Comparison of ENCODE assay signal across 8 cellular contexts in genomic region chr2:38603402-38604265, GRCh38. TPM values are rescaled to one million over a fixed set of nuclear protein-coding genes. Genes with fewer than 3 reads are reported as not detected.
DNase-seq lines count a peak whose midpoint lies in the region; ATAC-seq and TF ChIP-seq lines count a peak whose summit lies in the region.

No MANE protein-coding gene starts in this region.

- H3K4me1 Mint-ChIP-seq in chondrocyte (ENCODE audit: low read depth), result peaks cover 35% of the 10 kb centered on the region

- no peaks in the 10 kb centered on the region for H3K27me3 Mint-ChIP-seq in chondrocyte (ENCODE audit: low read depth)

- peak overlapping the region; percentile 88 for H3K4me3 Mint-ChIP-seq in chondrocyte (ENCODE audit: unreplicated experiment)

- peak overlapping the region; percentile 93 for H3K27ac Mint-ChIP-seq in chondrocyte (ENCODE audit: unreplicated experiment)

- ATAC-seq in GM18498 (IDR thresholded peaks at IDR 0.05; ENCODE audit: unreplicated experiment), result peak; percentile 58
- peak; percentile 51 for ATAC-seq in HG03175 (IDR thresholded peaks at IDR 0.05; ENCODE audit: unreplicated experiment)
- no peak for ATAC-seq in HG03139 (IDR thresholded peaks at IDR 0.05; ENCODE audit: unreplicated experiment)

- H3K9me3 Mint-ChIP-seq in chondrocyte (ENCODE audit: low read depth), result no peaks in the 10 kb centered on the region

- peak; percentile 97 for TF ChIP-seq CTCF in chondrocyte (IDR thresholded peaks at IDR 0.05)

- H3K36me3 Mint-ChIP-seq in chondrocyte (ENCODE audit: low read depth), result no peaks in the 10 kb centered on the region

- peak; percentile 58 to 89 for DNase-seq in NCI-H446 (lab: John Stamatoyannopoulos, UW)
- peak; percentile 83 for DNase-seq in activated CD4-positive, CD25-positive, alpha-beta regulatory T cell treated with anti-CD3 and anti-CD28 coated beads, Interleukin-2, amount 50 U/mL, for 72 hours
- DNase-seq in chondrocyte (ENCODE audit: low spot score), result no peak
- peak; percentile 81 for DNase-seq in kidney tubule cell (ENCODE audit: low spot score)
- peak; percentile 53 to 74 (median 64) for DNase-seq in stimulated activated CD4-positive, alpha-beta T cell treated with anti-CD3 and anti-CD28 coated beads, Interleukin-1b, Interleukin-23, amount 100 ng/mL, for 24 hours (ENCODE audit: low read depth in 4 of 4, low spot score in 1 of 4)

RNA-seq across cellular contexts. Expression of gene HNRNPLL, which starts 0.9 kb away (rescaled TPM):
- total RNA-seq in chondrocyte, result 41.8 to 55.7 TPM (median 45.2 TPM) in 3 replicates
